In the genomic region with DNA sequence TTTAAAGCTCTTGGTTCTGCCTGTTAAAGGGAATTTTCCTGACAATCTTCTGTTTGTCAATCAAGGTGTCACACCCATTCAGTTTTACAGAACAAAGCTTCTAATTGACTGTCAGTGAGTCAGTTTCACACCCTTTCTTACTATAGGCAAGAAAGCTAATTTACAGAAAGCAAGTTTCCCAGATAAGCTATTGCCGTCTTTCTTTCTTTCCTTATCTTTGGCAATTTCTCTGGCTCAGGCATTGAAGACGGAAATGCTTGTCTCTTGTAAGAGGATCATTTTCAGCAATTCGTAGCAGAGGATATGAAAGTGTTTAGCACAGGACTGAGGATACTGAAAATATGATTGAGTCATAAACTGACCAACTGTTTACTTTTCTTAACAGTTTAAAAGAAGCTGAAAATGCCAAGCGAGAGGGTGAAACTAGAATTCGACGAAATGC, we compare ENCODE assay signal across 15 cellular contexts. TPM values are rescaled to one million over a fixed set of nuclear protein-coding genes. Genes with fewer than 3 reads are reported as not detected.
DNase-seq lines count a peak whose midpoint lies in the region; ATAC-seq and TF ChIP-seq lines count a peak whose summit lies in the region.
"Had no signal": no experiment of that assay in that cellular context is flagged by ENCODE, and none has a peak within 500 bp of the region (broad histone marks: within the 10 kb centered on the region; RNA-seq: fewer than 3 reads in every experiment).

No MANE protein-coding gene starts in this region.

- no peak overlapping the region for H3K4me3 Mint-ChIP-seq in WTC11
- H3K4me3 Mint-ChIP-seq: B cell; stimulated activated memory B cell treated with anti-CD40 and anti-IgM and Interleukin-4, amounts not matched to agents 10 μg/mL and 1 μg/mL and 100 μg/mL, for 72 hours had no signal

- H3K27me3 ChIP-seq in mucosa of rectum (ENCODE audit: control insufficient read depth in 2 of 2, insufficient read depth in 2 of 2, low read length in 2 of 2) = no peaks in the 10 kb centered on the region

- CTCF ChIA-PET in WTC11 (lab: Charles Lee) = interaction anchor here (0.8 to 1.2 kb wide), 2 partner anchors 94 to 204 kb away, joined by 3 to 4 read pairs; no protein-coding TSS in a partner anchor

- peak overlapping the region; percentile 70 to 75 for H3K27ac ChIP-seq in mucosa of rectum (ENCODE audit: low read depth in 2 of 2, low read length in 2 of 2)
- H3K27ac ChIP-seq: coronary artery had no signal

- peaks cover 4% of the 10 kb centered on the region; the same call in 1 of the 2 replicates for H3K4me1 Mint-ChIP-seq in WTC11
- H3K4me1 Mint-ChIP-seq: B cell; stimulated activated memory B cell treated with anti-CD40 and anti-IgM and Interleukin-4, amounts not matched to agents 10 μg/mL and 1 μg/mL and 100 μg/mL, for 72 hours had no signal

- no peak for TF ChIP-seq CTCF in WTC11 (IDR thresholded peaks at IDR 0.05)

- H3K36me3 ChIP-seq in mucosa of rectum (ENCODE audit: control insufficient read depth in 2 of 2, insufficient read depth in 2 of 2, low read length in 2 of 2) = no peaks in the 10 kb centered on the region

- ATAC-seq in GM18870 (IDR thresholded peaks at IDR 0.05; ENCODE audit: unreplicated experiment) (peak; percentile 61), HG03342 (IDR thresholded peaks at IDR 0.05; ENCODE audit: unreplicated experiment) (peak; percentile 58), WTC11 (no peak), HG03159 (IDR thresholded peaks at IDR 0.05; ENCODE audit: unreplicated experiment) (no peak), HG02759 (IDR thresholded peaks at IDR 0.05; ENCODE audit: unreplicated experiment) (no peak)
- ATAC-seq: HepG2; stimulated activated memory B cell treated with anti-CD40 and anti-IgM and Interleukin-4, amounts not matched to agents 10 μg/mL and 1 μg/mL and 100 μg/mL, for 72 hours had no signal

- H3K4me1 ChIP-seq in mucosa of rectum (ENCODE audit: control insufficient read depth in 2 of 2, insufficient read depth in 2 of 2, low read length in 2 of 2) = peaks cover 3 to 19% of the 10 kb centered on the region in 2 donors

- H3K27me3 Mint-ChIP-seq in WTC11 (ENCODE audit: low read depth) = no peaks in the 10 kb centered on the region
- H3K27me3 Mint-ChIP-seq: B cell; stimulated activated memory B cell treated with anti-CD40 and anti-IgM and Interleukin-4, amounts not matched to agents 10 μg/mL and 1 μg/mL and 100 μg/mL, for 72 hours had no signal

- peak overlapping the region in 1 of 2 donors; percentile 14 for H3K9ac ChIP-seq in mucosa of rectum (ENCODE audit: low read depth in 1 of 2, low read length in 2 of 2)

- DNase-seq in WTC11 (ENCODE audit: low spot score) (no peak), DMS114 treated with DMSO at 0.1 percent for 48 hours (lab: John Stamatoyannopoulos, UW; ENCODE audit: unreplicated experiment) (no peak)
- DNase-seq in stimulated activated CD8-positive, alpha-beta memory T cell treated with anti-CD3 and anti-CD28 coated beads, Interleukin-4, amount 100 ng/mL, for 48 hours = no peak
- DNase-seq: NCI-H187 treated with DMSO at 0.1 percent for 48 hours; stimulated activated CD4-positive, alpha-beta T cell treated with anti-CD3 and anti-CD28 coated beads, Interleukin-2, amount 100 ng/mL, for 24 hours had no signal

- peak overlapping the region; percentile 27 to 56 for H3K4me3 ChIP-seq in mucosa of rectum (ENCODE audit: low read length in 2 of 2)
- H3K4me3 ChIP-seq: coronary artery had no signal

- POLR2A ChIA-PET in WTC11 (lab: Charles Lee) = interaction anchor here (0.6 kb wide), 1 partner anchor 309 kb away, joined by 3 read pairs; no protein-coding TSS in a partner anchor

- H3K36me3 Mint-ChIP-seq in WTC11 = no peaks in the 10 kb centered on the region; the same call in 1 of the 2 replicates
- H3K36me3 Mint-ChIP-seq: stimulated activated memory B cell treated with anti-CD40 and anti-IgM and Interleukin-4, amounts not matched to agents 10 μg/mL and 1 μg/mL and 100 μg/mL, for 72 hours had no signal

- H3K9me3 ChIP-seq in mucosa of rectum (ENCODE audit: control insufficient read depth in 2 of 2, low read length in 2 of 2) = no peaks in the 10 kb centered on the region

- H3K27ac Mint-ChIP-seq in WTC11 = 0 out of 2 replicates have a peak overlapping the region, but pooled peaks have one; percentile 47
- H3K27ac Mint-ChIP-seq: B cell; stimulated activated memory B cell treated with anti-CD40 and anti-IgM and Interleukin-4, amounts not matched to agents 10 μg/mL and 1 μg/mL and 100 μg/mL, for 72 hours had no signal

- H3K9me3 Mint-ChIP-seq in WTC11 = no peaks in the 10 kb centered on the region
- H3K9me3 Mint-ChIP-seq: stimulated activated memory B cell treated with anti-CD40 and anti-IgM and Interleukin-4, amounts not matched to agents 10 μg/mL and 1 μg/mL and 100 μg/mL, for 72 hours had no signal

TF ChIP-seq in WTC11, 78 proteins besides CTCF, POLR2A, EP300 and RAD21:
- TF ChIP-seq, protein P1, sequence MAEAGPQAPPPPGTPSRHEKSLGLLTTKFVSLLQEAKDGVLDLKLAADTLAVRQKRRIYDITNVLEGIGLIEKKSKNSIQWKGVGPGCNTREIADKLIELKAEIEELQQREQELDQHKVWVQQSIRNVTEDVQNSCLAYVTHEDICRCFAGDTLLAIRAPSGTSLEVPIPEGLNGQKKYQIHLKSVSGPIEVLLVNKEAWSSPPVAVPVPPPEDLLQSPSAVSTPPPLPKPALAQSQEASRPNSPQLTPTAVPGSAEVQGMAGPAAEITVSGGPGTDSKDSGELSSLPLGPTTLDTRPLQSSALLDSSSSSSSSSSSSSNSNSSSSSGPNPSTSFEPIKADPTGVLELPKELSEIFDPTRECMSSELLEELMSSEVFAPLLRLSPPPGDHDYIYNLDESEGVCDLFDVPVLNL (CRISPR knock-in tag; IDR thresholded peaks at IDR 0.05; ENCODE audit: borderline replicate concordance, low read depth) = no peak
- TF ChIP-seq, protein P2, sequence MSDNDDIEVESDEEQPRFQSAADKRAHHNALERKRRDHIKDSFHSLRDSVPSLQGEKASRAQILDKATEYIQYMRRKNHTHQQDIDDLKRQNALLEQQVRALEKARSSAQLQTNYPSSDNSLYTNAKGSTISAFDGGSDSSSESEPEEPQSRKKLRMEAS (CRISPR knock-in tag; IDR thresholded peaks at IDR 0.05) = no peak
- TF ChIP-seq ZNF671 (CRISPR knock-in tag; IDR thresholded peaks at IDR 0.05) (no peak), FOXJ3 (CRISPR knock-in tag; IDR thresholded peaks at IDR 0.05; ENCODE audit: borderline replicate concordance) (no peak), SOX15 (CRISPR knock-in tag; IDR thresholded peaks at IDR 0.05) (no peak), KAT7 (CRISPR knock-in tag; IDR thresholded peaks at IDR 0.05; ENCODE audit: borderline replicate concordance) (no peak), HMGA2 (CRISPR knock-in tag; IDR thresholded peaks at IDR 0.05) (no peak), GRHL2 (CRISPR knock-in tag; IDR thresholded peaks at IDR 0.05; ENCODE audit: insufficient replicate concordance, severe bottlenecking) (no peak), RORB (CRISPR knock-in tag; IDR thresholded peaks at IDR 0.05) (no peak), ESRRA (CRISPR knock-in tag; IDR thresholded peaks at IDR 0.05; ENCODE audit: borderline replicate concordance) (no peak), ELF4 (CRISPR knock-in tag; IDR thresholded peaks at IDR 0.05; ENCODE audit: low read depth) (no peak)
- TF ChIP-seq, protein P3, sequence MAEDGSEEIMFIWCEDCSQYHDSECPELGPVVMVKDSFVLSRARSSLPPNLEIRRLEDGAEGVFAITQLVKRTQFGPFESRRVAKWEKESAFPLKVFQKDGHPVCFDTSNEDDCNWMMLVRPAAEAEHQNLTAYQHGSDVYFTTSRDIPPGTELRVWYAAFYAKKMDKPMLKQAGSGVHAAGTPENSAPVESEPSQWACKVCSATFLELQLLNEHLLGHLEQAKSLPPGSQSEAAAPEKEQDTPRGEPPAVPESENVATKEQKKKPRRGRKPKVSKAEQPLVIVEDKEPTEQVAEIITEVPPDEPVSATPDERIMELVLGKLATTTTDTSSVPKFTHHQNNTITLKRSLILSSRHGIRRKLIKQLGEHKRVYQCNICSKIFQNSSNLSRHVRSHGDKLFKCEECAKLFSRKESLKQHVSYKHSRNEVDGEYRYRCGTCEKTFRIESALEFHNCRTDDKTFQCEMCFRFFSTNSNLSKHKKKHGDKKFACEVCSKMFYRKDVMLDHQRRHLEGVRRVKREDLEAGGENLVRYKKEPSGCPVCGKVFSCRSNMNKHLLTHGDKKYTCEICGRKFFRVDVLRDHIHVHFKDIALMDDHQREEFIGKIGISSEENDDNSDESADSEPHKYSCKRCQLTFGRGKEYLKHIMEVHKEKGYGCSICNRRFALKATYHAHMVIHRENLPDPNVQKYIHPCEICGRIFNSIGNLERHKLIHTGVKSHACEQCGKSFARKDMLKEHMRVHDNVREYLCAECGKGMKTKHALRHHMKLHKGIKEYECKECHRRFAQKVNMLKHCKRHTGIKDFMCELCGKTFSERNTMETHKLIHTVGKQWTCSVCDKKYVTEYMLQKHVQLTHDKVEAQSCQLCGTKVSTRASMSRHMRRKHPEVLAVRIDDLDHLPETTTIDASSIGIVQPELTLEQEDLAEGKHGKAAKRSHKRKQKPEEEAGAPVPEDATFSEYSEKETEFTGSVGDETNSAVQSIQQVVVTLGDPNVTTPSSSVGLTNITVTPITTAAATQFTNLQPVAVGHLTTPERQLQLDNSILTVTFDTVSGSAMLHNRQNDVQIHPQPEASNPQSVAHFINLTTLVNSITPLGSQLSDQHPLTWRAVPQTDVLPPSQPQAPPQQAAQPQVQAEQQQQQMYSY (CRISPR knock-in tag; IDR thresholded peaks at IDR 0.05) = no peak

RNA-seq across cellular contexts. Expression of a gene that starts 27.0 kb away (rescaled TPM):
- 5.9 to 10.5 TPM (median 8.4 TPM) in 3 replicates for total RNA-seq in WTC11 (2021)
- total RNA-seq: B cell, Daoy, HepG2 had no signal

Comparison
In these comparisons a context has a peak if more than half of its experiments do, and no peak if none do; other contexts are left out.
1. ATAC-seq: peak in GM18870 (single experiment) and HG03342 (single experiment); none in WTC11 (single experiment), HG03159 (single experiment) and HG02759 (single experiment).